31 cellular contexts compared by ENCODE assay signal in genomic region chr2:51079945-51080344, GRCh38. TPM values are rescaled to one million over a fixed set of nuclear protein-coding genes. Genes with fewer than 3 reads are reported as not detected.
"Had no signal": no experiment of that assay in that cellular context is flagged by ENCODE, and none has a peak within 500 bp of the region (broad histone marks: within the 10 kb centered on the region; RNA-seq: fewer than 3 reads in every experiment).

No MANE protein-coding gene starts in this region.

- H3K27ac ChIP-seq: ascending aorta, cardiac muscle cell, Peyer's patch, RWPE1, SJSA1 had no signal

- H3K36me3 ChIP-seq: ascending aorta, cardiac muscle cell, Peyer's patch, SJSA1 had no signal

- H3K27me3 ChIP-seq: ascending aorta, cardiac muscle cell, Peyer's patch, SJSA1 had no signal

- H3K36me3 Mint-ChIP-seq: activated CD4-positive, alpha-beta memory T cell treated with anti-CD3 and anti-CD28 coated beads for 36 hours; brain; WTC11 had no signal

- H3K4me1 Mint-ChIP-seq: activated CD4-positive, alpha-beta T cell treated with anti-CD3 and anti-CD28 coated beads, Interleukin-2, amount 10 ng/mL, durations not matched to agents 24 days and 14 days; activated naive CD8-positive, alpha-beta T cell treated with anti-CD3 and anti-CD28 coated beads, Interleukin-2, amount 50 U/mL, for 24 hours; brain; T-helper 17 cell had no signal

- H3K9me3 ChIP-seq: ascending aorta, Peyer's patch had no signal

- H3K4me3 ChIP-seq: ascending aorta, cardiac muscle cell, Peyer's patch, SJSA1 had no signal

- ATAC-seq: activated naive CD4-positive, alpha-beta T cell treated with anti-CD3 and anti-CD28 coated beads, Interleukin-2, amount 50 U/mL, for 72 hours; activated naive CD8-positive, alpha-beta T cell treated with anti-CD3 and anti-CD28 coated beads, Interleukin-2, amount 50 U/mL, for 24 hours; activated T-cell treated with anti-CD3 and anti-CD28 coated beads, Interleukin-2, amount 50 U/mL, for 4 hours; SK-N-SH treated with all-trans-retinoic acid at 6 μM for 48 hours; T-helper 17 cell; WTC11 had no signal

- H3K4me3 Mint-ChIP-seq: activated CD4-positive, alpha-beta memory T cell treated with anti-CD3 and anti-CD28 coated beads for 36 hours; activated CD4-positive, alpha-beta T cell treated with anti-CD3 and anti-CD28 coated beads, Interleukin-2, amount 10 ng/mL, durations not matched to agents 24 days and 14 days; activated naive CD8-positive, alpha-beta T cell treated with anti-CD3 and anti-CD28 coated beads, Interleukin-2, amount 50 U/mL, for 24 hours; activated T-cell treated with anti-CD3 and anti-CD28 coated beads, Interleukin-2, amount 50 U/mL, for 4 hours; brain; T-helper 17 cell; WTC11 had no signal

- H3K9me3 Mint-ChIP-seq: brain had no signal

- H3K27ac Mint-ChIP-seq: activated CD4-positive, alpha-beta memory T cell treated with anti-CD3 and anti-CD28 coated beads for 36 hours; activated CD4-positive, alpha-beta T cell treated with anti-CD3 and anti-CD28 coated beads, Interleukin-2, amount 10 ng/mL, durations not matched to agents 24 days and 14 days; activated naive CD4-positive, alpha-beta T cell treated with anti-CD3 and anti-CD28 coated beads, Interleukin-2, amount 50 U/mL, for 72 hours; activated naive CD8-positive, alpha-beta T cell treated with anti-CD3 and anti-CD28 coated beads, Interleukin-2, amount 50 U/mL, for 24 hours; brain; T-helper 17 cell; WTC11 had no signal

- H3K4me1 ChIP-seq: ascending aorta, Peyer's patch, SJSA1 had no signal

- H3K27me3 Mint-ChIP-seq: activated CD4-positive, alpha-beta memory T cell treated with anti-CD3 and anti-CD28 coated beads for 36 hours; activated CD4-positive, alpha-beta T cell treated with anti-CD3 and anti-CD28 coated beads, Interleukin-2, amount 10 ng/mL, durations not matched to agents 24 days and 14 days; activated naive CD8-positive, alpha-beta T cell treated with anti-CD3 and anti-CD28 coated beads, Interleukin-2, amount 50 U/mL, for 24 hours; brain; T-helper 17 cell had no signal

- DNase-seq: activated CD4-positive, alpha-beta memory T cell treated with anti-CD3 and anti-CD28 coated beads for 36 hours; activated CD4-positive, alpha-beta T cell treated with anti-CD3 and anti-CD28 coated beads for 1 hour; activated CD4-positive, alpha-beta T cell treated with anti-CD3 and anti-CD28 coated beads, Interleukin-2, amount 10 ng/mL, durations not matched to agents 24 days and 14 days; activated CD8-positive, alpha-beta memory T cell treated with anti-CD3 and anti-CD28 coated beads for 24 hours; activated effector memory CD4-positive, alpha-beta T cell treated with anti-CD3 and anti-CD28 coated beads, Interleukin-2, amount 50 U/mL, for 16 hours; activated naive CD4-positive, alpha-beta T cell treated with Interleukin-2 at 50 U/mL for 16 hours; activated naive CD8-positive, alpha-beta T cell treated with anti-CD3 and anti-CD28 coated beads, Interleukin-2, amount 50 U/mL, for 24 hours; activated T-cell treated with anti-CD3 and anti-CD28 coated beads, Interleukin-2, amount 50 U/mL, for 4 hours; amniotic stem cell; MM.1S; NCI-H1105; NCI-H1436; NCI-H1694 treated with DMSO at 0.1 percent for 48 hours; NCI-H2029 treated with DMSO at 0.1 percent for 48 hours; NCI-H345; NCI-H510A; NCI-H526 treated with DMSO at 0.1 percent for 48 hours; NK-92 treated with Interleukin-12 subunit alpha and Interleukin-12 subunit beta, amount 100 ng/mL, for 24 hours; OCI-M1; Peyer's patch; Right ventricle myocardium superior; T-helper 17 cell; T-helper 9 cell had no signal

RNA-seq across cellular contexts. Expression of gene NRXN1, which starts 48.0 kb away (rescaled TPM):
- total RNA-seq: activated CD4-positive, alpha-beta memory T cell treated with anti-CD3 and anti-CD28 coated beads for 36 hours; activated naive CD4-positive, alpha-beta T cell treated with anti-CD3 and anti-CD28 coated beads, Interleukin-2, amount 50 U/mL, for 72 hours; activated T-cell treated with anti-CD3 and anti-CD28 coated beads, Interleukin-2, amount 50 U/mL, for 4 hours; T-helper 17 cell had no signal
